Comparison of ENCODE assay signal across 1 cellular context in the genomic region with DNA sequence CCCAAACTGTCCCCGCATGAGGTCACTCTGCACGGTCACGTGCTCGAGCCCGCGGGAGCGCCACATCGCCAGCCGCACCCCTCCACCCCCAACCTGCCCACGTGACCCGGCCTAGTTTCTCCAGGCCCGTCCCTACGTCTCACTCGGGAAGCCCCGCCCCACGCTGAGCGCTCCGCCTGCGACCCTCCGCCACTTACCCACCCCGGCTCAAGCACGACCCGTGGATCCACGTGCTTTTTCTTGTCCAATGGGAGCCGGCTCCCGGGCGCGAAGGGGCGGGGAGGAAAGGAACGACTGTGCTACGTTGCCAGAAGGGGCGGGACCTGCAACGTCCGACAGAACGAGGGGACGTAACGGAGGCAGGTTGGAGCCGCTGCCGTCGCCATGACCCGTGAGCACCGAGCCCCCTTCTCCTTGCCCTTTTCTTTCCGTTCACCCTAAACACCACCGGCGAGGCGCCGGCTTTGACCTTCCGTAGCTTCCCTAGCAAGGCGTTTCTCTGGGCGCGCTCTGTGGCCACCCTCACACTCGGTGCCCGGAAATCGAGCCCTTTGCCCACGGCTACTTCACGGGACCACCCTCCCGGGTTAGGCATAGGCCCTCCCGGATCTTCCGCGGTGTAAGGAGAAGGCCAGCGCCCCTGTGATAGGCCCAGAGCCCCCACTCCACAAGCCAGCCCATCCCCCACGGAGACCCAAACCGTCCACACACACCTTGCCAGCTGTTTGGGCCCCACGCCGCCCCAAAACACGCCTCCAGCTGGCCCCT.
A peak's percentile ranks its signal among the peaks of the same experiment; 100 is the strongest.
TF ChIP-seq lines count a peak whose summit lies in the region.

A gene (plus strand): TSS at position 328 of the 768 bp plus-strand sequence. CDS start 57 bp downstream, at position 385.

TF ChIP-seq in HepG2, 621 proteins besides CTCF, POLR2A, EP300 and RAD21 (continued from another document and continues in another):
- TF ChIP-seq KAT2B (IDR thresholded peaks at IDR 0.05; ENCODE audit: borderline replicate concordance, low read depth, low read length): no peak
- no peak; the same call in 1 of the 2 replicates for TF ChIP-seq PITX1 (CRISPR knock-in tag; IDR thresholded peaks at IDR 0.05)
- TF ChIP-seq ZNF205 (CRISPR knock-in tag; IDR thresholded peaks at IDR 0.05): peak; percentile 55; the same call in 1 of the 2 replicates
- TF ChIP-seq KLF13 (CRISPR knock-in tag; IDR thresholded peaks at IDR 0.05): 0 out of 2 replicates have a peak, but pooled peaks have one; percentile 52
- TF ChIP-seq ZNF761 (CRISPR knock-in tag; conservative IDR thresholded peaks at IDR 0.05): no peak
- peak; percentile 43; the same call in 1 of the 2 replicates for TF ChIP-seq ZNF746 (CRISPR knock-in tag; IDR thresholded peaks at IDR 0.05)
- TF ChIP-seq, protein P1, sequence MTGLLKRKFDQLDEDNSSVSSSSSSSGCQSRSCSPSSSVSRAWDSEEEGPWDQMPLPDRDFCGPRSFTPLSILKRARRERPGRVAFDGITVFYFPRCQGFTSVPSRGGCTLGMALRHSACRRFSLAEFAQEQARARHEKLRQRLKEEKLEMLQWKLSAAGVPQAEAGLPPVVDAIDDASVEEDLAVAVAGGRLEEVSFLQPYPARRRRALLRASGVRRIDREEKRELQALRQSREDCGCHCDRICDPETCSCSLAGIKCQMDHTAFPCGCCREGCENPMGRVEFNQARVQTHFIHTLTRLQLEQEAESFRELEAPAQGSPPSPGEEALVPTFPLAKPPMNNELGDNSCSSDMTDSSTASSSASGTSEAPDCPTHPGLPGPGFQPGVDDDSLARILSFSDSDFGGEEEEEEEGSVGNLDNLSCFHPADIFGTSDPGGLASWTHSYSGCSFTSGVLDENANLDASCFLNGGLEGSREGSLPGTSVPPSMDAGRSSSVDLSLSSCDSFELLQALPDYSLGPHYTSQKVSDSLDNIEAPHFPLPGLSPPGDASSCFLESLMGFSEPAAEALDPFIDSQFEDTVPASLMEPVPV (CRISPR knock-in tag; IDR thresholded peaks at IDR 0.05): peak; percentile 48
- TF ChIP-seq, protein P2, sequence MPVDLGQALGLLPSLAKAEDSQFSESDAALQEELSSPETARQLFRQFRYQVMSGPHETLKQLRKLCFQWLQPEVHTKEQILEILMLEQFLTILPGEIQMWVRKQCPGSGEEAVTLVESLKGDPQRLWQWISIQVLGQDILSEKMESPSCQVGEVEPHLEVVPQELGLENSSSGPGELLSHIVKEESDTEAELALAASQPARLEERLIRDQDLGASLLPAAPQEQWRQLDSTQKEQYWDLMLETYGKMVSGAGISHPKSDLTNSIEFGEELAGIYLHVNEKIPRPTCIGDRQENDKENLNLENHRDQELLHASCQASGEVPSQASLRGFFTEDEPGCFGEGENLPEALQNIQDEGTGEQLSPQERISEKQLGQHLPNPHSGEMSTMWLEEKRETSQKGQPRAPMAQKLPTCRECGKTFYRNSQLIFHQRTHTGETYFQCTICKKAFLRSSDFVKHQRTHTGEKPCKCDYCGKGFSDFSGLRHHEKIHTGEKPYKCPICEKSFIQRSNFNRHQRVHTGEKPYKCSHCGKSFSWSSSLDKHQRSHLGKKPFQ (CRISPR knock-in tag; IDR thresholded peaks at IDR 0.05; ENCODE audit: insufficient replicate concordance): peak; percentile 59
- TF ChIP-seq KMT2B (CRISPR knock-in tag; IDR thresholded peaks at IDR 0.05): no peak
- TF ChIP-seq TSC22D2 (CRISPR knock-in tag; IDR thresholded peaks at IDR 0.05; ENCODE audit: borderline replicate concordance): peak; percentile 5; the same call in 1 of the 2 replicates
- TF ChIP-seq KLF6 (CRISPR knock-in tag; IDR thresholded peaks at IDR 0.05): peak; percentile 75; the same call in 1 of the 2 replicates
- no peak for TF ChIP-seq TBX3 (IDR thresholded peaks at IDR 0.05; ENCODE audit: borderline replicate concordance)
- no peak for TF ChIP-seq NFE2 (CRISPR knock-in tag; IDR thresholded peaks at IDR 0.05)
- TF ChIP-seq, protein P3, sequence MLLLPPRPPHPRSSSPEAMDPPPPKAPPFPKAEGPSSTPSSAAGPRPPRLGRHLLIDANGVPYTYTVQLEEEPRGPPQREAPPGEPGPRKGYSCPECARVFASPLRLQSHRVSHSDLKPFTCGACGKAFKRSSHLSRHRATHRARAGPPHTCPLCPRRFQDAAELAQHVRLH (CRISPR knock-in tag; IDR thresholded peaks at IDR 0.05; ENCODE audit: borderline replicate concordance, low read depth): peak; percentile 23; the same call in 1 of the 2 replicates
- TF ChIP-seq ZNF562 (CRISPR knock-in tag; IDR thresholded peaks at IDR 0.05; ENCODE audit: borderline replicate concordance): no peak
- no peak for TF ChIP-seq ZNF260 (CRISPR knock-in tag; IDR thresholded peaks at IDR 0.05; ENCODE audit: borderline replicate concordance, low read depth)
- TF ChIP-seq NFKB2 (CRISPR knock-in tag; IDR thresholded peaks at IDR 0.05; ENCODE audit: borderline replicate concordance): peak; percentile 76; the same call in 1 of the 2 replicates
- TF ChIP-seq XRCC5 (optimal IDR thresholded peaks at IDR 0.05; ENCODE audit: low read length): peak; percentile 27
- TF ChIP-seq CBFB (CRISPR knock-in tag; IDR thresholded peaks at IDR 0.05): no peak
- TF ChIP-seq ZNF883 (CRISPR knock-in tag; IDR thresholded peaks at IDR 0.05; ENCODE audit: not compliant biosample characterization): peak; percentile 17
- peak; percentile 47; the same call in 1 of the 2 replicates for TF ChIP-seq ATF7 (IDR thresholded peaks at IDR 0.05)
- peak; percentile 88 for TF ChIP-seq ATF7 (CRISPR knock-in tag; IDR thresholded peaks at IDR 0.05)
- TF ChIP-seq RFX3 (CRISPR knock-in tag; IDR thresholded peaks at IDR 0.05): no peak
- no peak for TF ChIP-seq TP53 (CRISPR knock-in tag; conservative IDR thresholded peaks at IDR 0.05)
- TF ChIP-seq, protein P4, sequence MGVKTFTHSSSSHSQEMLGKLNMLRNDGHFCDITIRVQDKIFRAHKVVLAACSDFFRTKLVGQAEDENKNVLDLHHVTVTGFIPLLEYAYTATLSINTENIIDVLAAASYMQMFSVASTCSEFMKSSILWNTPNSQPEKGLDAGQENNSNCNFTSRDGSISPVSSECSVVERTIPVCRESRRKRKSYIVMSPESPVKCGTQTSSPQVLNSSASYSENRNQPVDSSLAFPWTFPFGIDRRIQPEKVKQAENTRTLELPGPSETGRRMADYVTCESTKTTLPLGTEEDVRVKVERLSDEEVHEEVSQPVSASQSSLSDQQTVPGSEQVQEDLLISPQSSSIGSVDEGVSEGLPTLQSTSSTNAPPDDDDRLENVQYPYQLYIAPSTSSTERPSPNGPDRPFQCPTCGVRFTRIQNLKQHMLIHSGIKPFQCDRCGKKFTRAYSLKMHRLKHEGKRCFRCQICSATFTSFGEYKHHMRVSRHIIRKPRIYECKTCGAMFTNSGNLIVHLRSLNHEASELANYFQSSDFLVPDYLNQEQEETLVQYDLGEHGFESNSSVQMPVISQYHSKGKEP (CRISPR knock-in tag; IDR thresholded peaks at IDR 0.05): no peak
- TF ChIP-seq SALL1 (CRISPR knock-in tag; IDR thresholded peaks at IDR 0.05): peak; percentile 64
- no peak for TF ChIP-seq ZNF577 (CRISPR knock-in tag; IDR thresholded peaks at IDR 0.05; ENCODE audit: borderline replicate concordance, low read depth)
- TF ChIP-seq ZNF143 (CRISPR knock-in tag; IDR thresholded peaks at IDR 0.05): 0 out of 2 replicates have a peak, but pooled peaks have one; percentile 17
- TF ChIP-seq GABPB1 (CRISPR knock-in tag; IDR thresholded peaks at IDR 0.05): peak; percentile 17
- 0 out of 2 replicates have a peak, but pooled peaks have one; percentile 28 for TF ChIP-seq ZNF772 (CRISPR knock-in tag; IDR thresholded peaks at IDR 0.05)
- TF ChIP-seq REPIN1 (CRISPR knock-in tag; IDR thresholded peaks at IDR 0.05; ENCODE audit: borderline replicate concordance, low read depth): no peak
- TF ChIP-seq, protein P5, sequence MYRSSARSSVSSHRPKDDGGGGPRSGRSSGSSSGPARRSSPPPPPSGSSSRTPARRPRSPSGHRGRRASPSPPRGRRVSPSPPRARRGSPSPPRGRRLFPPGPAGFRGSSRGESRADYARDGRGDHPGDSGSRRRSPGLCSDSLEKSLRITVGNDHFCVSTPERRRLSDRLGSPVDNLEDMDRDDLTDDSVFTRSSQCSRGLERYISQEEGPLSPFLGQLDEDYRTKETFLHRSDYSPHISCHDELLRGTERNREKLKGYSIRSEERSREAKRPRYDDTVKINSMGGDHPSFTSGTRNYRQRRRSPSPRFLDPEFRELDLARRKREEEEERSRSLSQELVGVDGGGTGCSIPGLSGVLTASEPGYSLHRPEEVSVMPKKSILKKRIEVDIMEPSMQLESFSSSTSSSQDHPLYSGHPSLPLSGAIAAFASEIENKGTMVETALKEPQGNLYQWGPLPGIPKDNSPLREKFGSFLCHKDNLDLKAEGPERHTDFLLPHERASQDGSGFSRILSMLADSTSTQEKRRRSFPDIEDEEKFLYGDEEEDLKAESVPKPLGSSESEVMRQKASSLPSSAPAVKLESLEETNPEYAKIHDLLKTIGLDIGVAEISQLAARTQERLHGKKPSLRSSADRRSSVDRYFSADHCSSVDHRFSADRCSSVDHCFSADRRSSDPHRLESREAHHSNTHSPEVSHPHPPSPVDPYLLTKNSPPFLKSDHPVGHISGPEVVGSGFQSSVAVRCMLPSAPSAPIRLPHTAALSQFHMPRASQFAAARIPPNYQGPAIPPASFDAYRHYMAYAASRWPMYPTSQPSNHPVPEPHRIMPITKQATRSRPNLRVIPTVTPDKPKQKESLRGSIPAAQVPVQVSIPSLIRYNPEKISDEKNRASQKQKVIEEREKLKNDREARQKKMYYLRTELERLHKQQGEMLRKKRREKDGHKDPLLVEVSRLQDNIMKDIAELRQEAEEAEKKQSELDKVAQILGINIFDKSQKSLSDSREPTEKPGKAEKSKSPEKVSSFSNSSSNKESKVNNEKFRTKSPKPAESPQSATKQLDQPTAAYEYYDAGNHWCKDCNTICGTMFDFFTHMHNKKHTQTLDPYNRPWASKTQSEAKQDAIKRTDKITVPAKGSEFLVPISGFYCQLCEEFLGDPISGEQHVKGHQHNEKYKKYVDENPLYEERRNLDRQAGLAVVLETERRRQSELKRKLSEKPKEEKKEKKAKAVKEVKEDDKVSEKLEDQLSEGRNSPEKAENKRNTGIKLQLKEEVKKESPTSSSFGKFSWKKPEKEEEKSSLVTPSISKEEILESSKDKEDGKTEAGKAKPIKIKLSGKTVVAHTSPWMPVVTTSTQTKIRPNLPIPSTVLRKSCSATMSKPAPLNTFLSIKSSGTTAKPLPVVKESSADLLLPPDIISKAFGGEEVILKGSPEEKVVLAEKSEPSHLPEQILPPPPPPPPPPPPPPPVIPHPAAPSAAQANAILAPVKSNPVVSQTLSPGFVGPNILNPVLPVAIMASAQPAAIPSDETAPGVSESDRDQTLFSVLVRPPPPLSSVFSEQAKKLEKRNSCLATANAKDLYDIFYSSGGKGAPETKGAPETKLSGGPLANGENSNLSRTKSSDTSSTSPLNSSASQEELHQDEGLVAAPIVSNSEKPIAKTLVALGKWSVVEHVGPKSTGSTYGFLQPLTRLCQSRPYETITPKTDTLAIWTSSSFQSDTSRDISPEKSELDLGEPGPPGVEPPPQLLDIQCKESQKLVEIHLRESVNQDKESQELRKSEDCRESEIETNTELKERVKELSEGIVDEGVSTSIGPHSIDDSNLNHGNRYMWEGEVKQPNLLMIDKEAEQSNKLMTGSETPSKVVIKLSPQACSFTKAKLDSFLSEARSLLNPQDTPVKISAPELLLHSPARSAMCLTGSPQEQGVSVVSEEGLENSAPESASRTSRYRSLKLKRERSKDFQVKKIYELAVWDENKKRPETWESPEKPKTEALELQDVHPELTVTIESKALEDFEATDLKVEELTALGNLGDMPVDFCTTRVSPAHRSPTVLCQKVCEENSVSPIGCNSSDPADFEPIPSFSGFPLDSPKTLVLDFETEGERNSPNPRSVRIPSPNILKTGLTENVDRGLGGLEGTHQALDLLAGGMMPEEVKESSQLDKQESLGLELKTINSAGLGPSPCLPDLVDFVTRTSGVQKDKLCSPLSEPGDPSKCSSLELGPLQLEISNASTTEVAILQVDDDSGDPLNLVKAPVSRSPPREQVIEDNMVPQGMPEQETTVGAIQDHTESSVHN (CRISPR knock-in tag; IDR thresholded peaks at IDR 0.05): no peak
- peak; percentile 14; the same call in 1 of the 2 replicates for TF ChIP-seq ZNF776 (CRISPR knock-in tag; IDR thresholded peaks at IDR 0.05)
- TF ChIP-seq ZNF546 (CRISPR knock-in tag; conservative IDR thresholded peaks at IDR 0.05): no peak
- TF ChIP-seq CEBPB (IDR thresholded peaks at IDR 0.05; ENCODE audit: borderline replicate concordance, low read depth, low read length): no peak
- peak; percentile 81; the same call in 1 of the 2 replicates for TF ChIP-seq SIN3A (IDR thresholded peaks at IDR 0.05; ENCODE audit: borderline replicate concordance, low read depth, low read length)
- TF ChIP-seq, protein P6, sequence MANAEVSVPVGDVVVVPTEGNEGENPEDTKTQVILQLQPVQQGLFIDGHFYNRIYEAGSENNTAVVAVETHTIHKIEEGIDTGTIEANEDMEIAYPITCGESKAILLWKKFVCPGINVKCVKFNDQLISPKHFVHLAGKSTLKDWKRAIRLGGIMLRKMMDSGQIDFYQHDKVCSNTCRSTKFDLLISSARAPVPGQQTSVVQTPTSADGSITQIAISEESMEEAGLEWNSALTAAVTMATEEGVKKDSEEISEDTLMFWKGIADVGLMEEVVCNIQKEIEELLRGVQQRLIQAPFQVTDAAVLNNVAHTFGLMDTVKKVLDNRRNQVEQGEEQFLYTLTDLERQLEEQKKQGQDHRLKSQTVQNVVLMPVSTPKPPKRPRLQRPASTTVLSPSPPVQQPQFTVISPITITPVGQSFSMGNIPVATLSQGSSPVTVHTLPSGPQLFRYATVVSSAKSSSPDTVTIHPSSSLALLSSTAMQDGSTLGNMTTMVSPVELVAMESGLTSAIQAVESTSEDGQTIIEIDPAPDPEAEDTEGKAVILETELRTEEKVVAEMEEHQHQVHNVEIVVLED (CRISPR knock-in tag; IDR thresholded peaks at IDR 0.05; ENCODE audit: borderline replicate concordance): peak; percentile 94
- TF ChIP-seq, protein P7, sequence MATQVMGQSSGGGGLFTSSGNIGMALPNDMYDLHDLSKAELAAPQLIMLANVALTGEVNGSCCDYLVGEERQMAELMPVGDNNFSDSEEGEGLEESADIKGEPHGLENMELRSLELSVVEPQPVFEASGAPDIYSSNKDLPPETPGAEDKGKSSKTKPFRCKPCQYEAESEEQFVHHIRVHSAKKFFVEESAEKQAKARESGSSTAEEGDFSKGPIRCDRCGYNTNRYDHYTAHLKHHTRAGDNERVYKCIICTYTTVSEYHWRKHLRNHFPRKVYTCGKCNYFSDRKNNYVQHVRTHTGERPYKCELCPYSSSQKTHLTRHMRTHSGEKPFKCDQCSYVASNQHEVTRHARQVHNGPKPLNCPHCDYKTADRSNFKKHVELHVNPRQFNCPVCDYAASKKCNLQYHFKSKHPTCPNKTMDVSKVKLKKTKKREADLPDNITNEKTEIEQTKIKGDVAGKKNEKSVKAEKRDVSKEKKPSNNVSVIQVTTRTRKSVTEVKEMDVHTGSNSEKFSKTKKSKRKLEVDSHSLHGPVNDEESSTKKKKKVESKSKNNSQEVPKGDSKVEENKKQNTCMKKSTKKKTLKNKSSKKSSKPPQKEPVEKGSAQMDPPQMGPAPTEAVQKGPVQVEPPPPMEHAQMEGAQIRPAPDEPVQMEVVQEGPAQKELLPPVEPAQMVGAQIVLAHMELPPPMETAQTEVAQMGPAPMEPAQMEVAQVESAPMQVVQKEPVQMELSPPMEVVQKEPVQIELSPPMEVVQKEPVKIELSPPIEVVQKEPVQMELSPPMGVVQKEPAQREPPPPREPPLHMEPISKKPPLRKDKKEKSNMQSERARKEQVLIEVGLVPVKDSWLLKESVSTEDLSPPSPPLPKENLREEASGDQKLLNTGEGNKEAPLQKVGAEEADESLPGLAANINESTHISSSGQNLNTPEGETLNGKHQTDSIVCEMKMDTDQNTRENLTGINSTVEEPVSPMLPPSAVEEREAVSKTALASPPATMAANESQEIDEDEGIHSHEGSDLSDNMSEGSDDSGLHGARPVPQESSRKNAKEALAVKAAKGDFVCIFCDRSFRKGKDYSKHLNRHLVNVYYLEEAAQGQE (IDR thresholded peaks at IDR 0.05; ENCODE audit: borderline replicate concordance in 1 of 2, low read depth in 1 of 2, low read length in 2 of 2): no peak
- peak; percentile 66 for TF ChIP-seq ZFY (CRISPR knock-in tag; IDR thresholded peaks at IDR 0.05)
